ENCODE assay signal across 10 cellular contexts in the genomic region with DNA sequence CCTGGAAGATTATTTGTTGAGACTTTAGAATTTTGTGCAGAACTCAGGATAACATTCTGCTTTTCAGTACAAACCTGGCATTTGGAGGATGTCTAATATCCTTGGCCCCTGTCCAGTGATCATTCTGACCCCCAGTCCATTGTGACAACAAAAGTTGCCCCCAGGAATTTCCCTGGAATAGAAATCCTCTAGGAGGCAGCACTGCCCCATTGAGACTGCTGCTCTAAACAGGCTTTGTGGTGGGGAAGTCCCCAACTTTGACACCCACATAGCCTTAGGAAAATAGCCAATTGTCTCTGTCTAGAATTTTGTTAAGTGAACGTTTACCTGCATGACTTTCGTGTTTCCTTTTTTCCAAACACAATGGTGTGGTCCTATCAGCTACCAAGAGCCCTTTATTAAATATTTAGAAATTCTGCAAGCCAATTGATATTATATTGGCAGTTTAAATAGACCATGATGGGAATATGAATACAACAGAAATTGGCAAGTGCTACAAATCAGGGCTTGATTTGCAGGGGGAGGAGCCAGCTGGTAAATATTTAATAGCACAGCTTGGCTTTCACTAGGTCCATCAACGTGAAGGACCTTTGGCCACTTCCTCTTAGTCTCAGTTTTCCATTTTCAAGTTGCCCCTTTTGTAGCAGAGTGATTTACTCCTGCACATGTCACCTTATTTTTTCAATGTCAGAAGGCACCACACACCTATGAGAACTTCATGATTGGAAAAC.
DNase-seq lines count a peak whose midpoint lies in the region; ATAC-seq and TF ChIP-seq lines count a peak whose summit lies in the region.
"Had no signal": no experiment of that assay in that cellular context is flagged by ENCODE, and none has a peak within 500 bp of the region (broad histone marks: within the 10 kb centered on the region; RNA-seq: fewer than 3 reads in every experiment).

No MANE protein-coding gene starts in this region.

- H3K9me2 ChIP-seq in hepatocyte (replicated peaks; ENCODE audit: insufficient read depth), result no peaks in the 10 kb centered on the region

- no peaks in the 10 kb centered on the region for H4K20me1 ChIP-seq in hepatocyte (ENCODE audit: insufficient read depth, poor library complexity, severe bottlenecking)
- H4K20me1 ChIP-seq: BLaER1 had no signal

- ATAC-seq in HG02763 (IDR thresholded peaks at IDR 0.05; ENCODE audit: unreplicated experiment) (peak; percentile 61), SK-N-SH treated with all-trans-retinoic acid at 6 μM for 48 hours (peak; percentile 62; the same call in 2 of the 3 replicates), sciatic nerve (no peak), GM21528 (IDR thresholded peaks at IDR 0.05; ENCODE audit: low FRiP score, unreplicated experiment) (no peak)

- no peak overlapping the region for H3K4me2 ChIP-seq in hepatocyte
- H3K4me2 ChIP-seq: BLaER1 had no signal

- H3K27ac ChIP-seq in hepatocyte (no peak overlapping the region), uterus (no peak overlapping the region)
- H3K27ac ChIP-seq: BLaER1, skin epidermis had no signal

- no peaks in the 10 kb centered on the region for H3K79me2 ChIP-seq in hepatocyte

- 50% methylated on average over 3 of the region's 3 CpGs for WGBS in hepatocyte (ENCODE audit: low lambda C conversion rate, missing lambda C conversion rate)

- H3K9me3 ChIP-seq in hepatocyte (ENCODE audit: low read depth) (no peaks in the 10 kb centered on the region), uterus (no peaks in the 10 kb centered on the region)

- TF ChIP-seq CTCF in hepatocyte (IDR thresholded peaks at IDR 0.05; ENCODE audit: poor library complexity) (peak; percentile 44), uterus (IDR thresholded peaks at IDR 0.05) (peak in 3 of 4 experiments; percentile 17 to 43 (median 23))

- H3K27me3 ChIP-seq in hepatocyte (no peaks in the 10 kb centered on the region), uterus (no peaks in the 10 kb centered on the region)
- H3K27me3 ChIP-seq: BLaER1 had no signal

- DNase-seq in NCI-H1092 treated with DMSO at 0.1 percent for 48 hours (lab: John Stamatoyannopoulos, UW), result peak; percentile 4
- no peak for DNase-seq in NCI-H1092 (lab: John Stamatoyannopoulos, UW)
- peak; percentile 49 for DNase-seq in hepatocyte (ENCODE audit: low spot score)
- no peak for DNase-seq in uterus
- DNase-seq in sciatic nerve (ENCODE audit: low spot score), result no peak

- intact Hi-C loops in uterus (cut with DNase I; ENCODE audit: low total_unique reads), result no loop called here
- intact Hi-C loops in sciatic nerve (cut with DNase I), result no loop called here

- no peak for TF ChIP-seq POLR2A in uterus (IDR thresholded peaks at IDR 0.05)

- no peaks in the 10 kb centered on the region for H3K4me1 ChIP-seq in hepatocyte (ENCODE audit: insufficient read depth)
- no peaks in the 10 kb centered on the region for H3K4me1 ChIP-seq in uterus

- no peaks in the 10 kb centered on the region for H3K36me3 ChIP-seq in hepatocyte (replicated peaks; ENCODE audit: insufficient read depth, low read depth)
- H3K36me3 ChIP-seq in uterus, result no peaks in the 10 kb centered on the region
- H3K36me3 ChIP-seq: BLaER1 had no signal

- H3K4me3 ChIP-seq in hepatocyte (no peak overlapping the region), uterus (no peak overlapping the region)
- H3K4me3 ChIP-seq: BLaER1, skin epidermis had no signal

- H2AFZ ChIP-seq in hepatocyte, result no peak overlapping the region

TF ChIP-seq in SK-N-SH treated with all-trans-retinoic acid at 6 μM for 48 hours, 23 proteins besides CTCF, POLR2A, EP300 and RAD21:
- TF ChIP-seq, protein P1, sequence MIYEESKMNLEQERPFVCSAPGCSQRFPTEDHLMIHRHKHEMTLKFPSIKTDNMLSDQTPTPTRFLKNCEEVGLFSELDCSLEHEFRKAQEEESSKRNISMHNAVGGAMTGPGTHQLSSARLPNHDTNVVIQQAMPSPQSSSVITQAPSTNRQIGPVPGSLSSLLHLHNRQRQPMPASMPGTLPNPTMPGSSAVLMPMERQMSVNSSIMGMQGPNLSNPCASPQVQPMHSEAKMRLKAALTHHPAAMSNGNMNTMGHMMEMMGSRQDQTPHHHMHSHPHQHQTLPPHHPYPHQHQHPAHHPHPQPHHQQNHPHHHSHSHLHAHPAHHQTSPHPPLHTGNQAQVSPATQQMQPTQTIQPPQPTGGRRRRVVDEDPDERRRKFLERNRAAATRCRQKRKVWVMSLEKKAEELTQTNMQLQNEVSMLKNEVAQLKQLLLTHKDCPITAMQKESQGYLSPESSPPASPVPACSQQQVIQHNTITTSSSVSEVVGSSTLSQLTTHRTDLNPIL (CRISPR knock-in tag; IDR thresholded peaks at IDR 0.05; ENCODE audit: low read depth), result no peak
- no peak for TF ChIP-seq OSR1 (CRISPR knock-in tag; IDR thresholded peaks at IDR 0.05)
- no peak for TF ChIP-seq ARNTL (CRISPR knock-in tag; IDR thresholded peaks at IDR 0.05; ENCODE audit: borderline replicate concordance, low read depth)
- no peak for TF ChIP-seq RARB (CRISPR knock-in tag; IDR thresholded peaks at IDR 0.05)
- TF ChIP-seq ZNF70 (CRISPR knock-in tag; IDR thresholded peaks at IDR 0.05), result no peak
- no peak for TF ChIP-seq TCF4 (CRISPR knock-in tag; IDR thresholded peaks at IDR 0.05; ENCODE audit: borderline replicate concordance)
- no peak for TF ChIP-seq BACH2 (CRISPR knock-in tag; IDR thresholded peaks at IDR 0.05; ENCODE audit: borderline replicate concordance)
- no peak for TF ChIP-seq ZC3H10 (CRISPR knock-in tag; IDR thresholded peaks at IDR 0.05)
- no peak for TF ChIP-seq PPARA (CRISPR knock-in tag; IDR thresholded peaks at IDR 0.05; ENCODE audit: borderline replicate concordance)
- TF ChIP-seq, protein P2, sequence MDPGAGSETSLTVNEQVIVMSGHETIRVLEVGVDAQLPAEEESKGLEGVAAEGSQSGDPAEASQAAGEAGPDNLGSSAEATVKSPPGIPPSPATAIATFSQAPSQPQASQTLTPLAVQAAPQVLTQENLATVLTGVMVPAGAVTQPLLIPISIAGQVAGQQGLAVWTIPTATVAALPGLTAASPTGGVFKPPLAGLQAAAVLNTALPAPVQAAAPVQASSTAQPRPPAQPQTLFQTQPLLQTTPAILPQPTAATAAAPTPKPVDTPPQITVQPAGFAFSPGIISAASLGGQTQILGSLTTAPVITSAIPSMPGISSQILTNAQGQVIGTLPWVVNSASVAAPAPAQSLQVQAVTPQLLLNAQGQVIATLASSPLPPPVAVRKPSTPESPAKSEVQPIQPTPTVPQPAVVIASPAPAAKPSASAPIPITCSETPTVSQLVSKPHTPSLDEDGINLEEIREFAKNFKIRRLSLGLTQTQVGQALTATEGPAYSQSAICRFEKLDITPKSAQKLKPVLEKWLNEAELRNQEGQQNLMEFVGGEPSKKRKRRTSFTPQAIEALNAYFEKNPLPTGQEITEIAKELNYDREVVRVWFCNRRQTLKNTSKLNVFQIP (CRISPR knock-in tag; IDR thresholded peaks at IDR 0.05; ENCODE audit: borderline replicate concordance, low read depth), result no peak
- TF ChIP-seq ZFP3 (CRISPR knock-in tag; IDR thresholded peaks at IDR 0.05), result no peak

Comparison
In these comparisons a context has a peak if more than half of its experiments do, and no peak if none do; other contexts are left out.
1. DNase-seq: peak in NCI-H1092 treated with DMSO at 0.1 percent for 48 hours (single experiment) and hepatocyte (single experiment); none in NCI-H1092 (single experiment), uterus (0 of 2) and sciatic nerve (single experiment).
2. ATAC-seq: peak in HG02763 (single experiment) and SK-N-SH treated with all-trans-retinoic acid at 6 μM for 48 hours (single experiment); none in sciatic nerve (single experiment) and GM21528 (single experiment).